Comparison of ENCODE assay signal across 1 cellular context in genomic region chrX:10197597-10198210, GRCh38.
TF ChIP-seq lines count a peak whose summit lies in the region.

No MANE protein-coding gene starts in this region.

TF ChIP-seq in IMR-90, 13 proteins besides CTCF, POLR2A, EP300 and RAD21:
- TF ChIP-seq NFE2L2 (IDR thresholded peaks at IDR 0.05; ENCODE audit: low read depth, low read length) (no peak), FOS (IDR thresholded peaks at IDR 0.05; ENCODE audit: low read depth, low read length) (no peak)
